In the genomic region with DNA sequence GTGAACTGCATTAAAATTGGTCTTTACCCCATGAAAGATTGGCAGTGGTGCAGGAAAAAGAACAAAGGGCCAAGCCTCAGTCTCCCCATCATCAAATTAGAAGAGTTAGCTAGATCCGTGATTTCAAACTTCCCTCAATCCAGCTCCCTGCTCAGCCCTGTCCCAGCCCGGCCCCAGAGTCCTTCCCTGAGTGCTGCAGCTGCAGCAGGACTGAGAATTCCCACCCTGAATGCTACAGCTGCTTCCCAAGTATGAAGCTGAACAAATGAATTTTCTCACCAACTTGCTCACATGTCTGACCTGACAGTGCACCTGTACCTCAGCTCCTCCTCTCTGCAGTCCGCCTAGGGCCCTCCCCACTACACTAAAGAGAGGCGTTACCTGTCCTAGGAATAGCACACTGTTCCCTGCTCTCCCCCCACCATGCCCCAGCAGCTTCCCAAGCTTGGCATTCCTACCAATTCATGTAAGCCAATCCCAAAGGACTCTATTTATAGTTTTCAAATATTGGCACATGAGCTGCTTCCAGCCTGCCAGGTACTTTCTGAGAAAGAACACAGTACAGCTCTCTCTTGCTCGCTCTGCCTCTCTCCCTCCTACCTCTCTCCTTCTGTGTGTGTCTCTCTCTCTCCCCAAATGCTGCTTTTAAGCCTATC, we compare ENCODE assay signal across 16 cellular contexts.
DNase-seq lines count a peak whose midpoint lies in the region; ATAC-seq and TF ChIP-seq lines count a peak whose summit lies in the region.
"Had no signal": no experiment of that assay in that cellular context is flagged by ENCODE, and none has a peak within 500 bp of the region (broad histone marks: within the 10 kb centered on the region; RNA-seq: fewer than 3 reads in every experiment).

No MANE protein-coding gene starts in this region.

- peak; percentile 60 to 79 for ATAC-seq in left cardiac atrium
- peak; percentile 6 for ATAC-seq in sciatic nerve
- no peak for ATAC-seq in HG02678 (IDR thresholded peaks at IDR 0.05; ENCODE audit: unreplicated experiment)
- ATAC-seq: stimulated activated naive B cell treated with anti-CD40 and anti-IgM and Interleukin-4, amounts not matched to agents 10 μg/mL and 1 μg/mL and 100 μg/mL, for 72 hours had no signal

- no peaks in the 10 kb centered on the region for H3K9me3 ChIP-seq in WERI-Rb-1 (ENCODE audit: severe bottlenecking)
- H3K9me3 ChIP-seq: HAP-1, vagina had no signal

- no peak for TF ChIP-seq CTCF in C4-2B (conservative IDR thresholded peaks at IDR 0.05)
- no peak for TF ChIP-seq CTCF in WERI-Rb-1 (IDR thresholded peaks at IDR 0.05; ENCODE audit: low read depth, low read length)

- intact Hi-C loops in left cardiac atrium (cut with DNase I): loop anchor here (5.0 kb wide), 2 partner anchors 66 to 1264 kb away; no protein-coding TSS in a partner anchor
- intact Hi-C loops in sciatic nerve (cut with DNase I): loop anchor here (5.0 kb wide), 1 partner anchor 1259 kb away; the partner anchor contains the start of gene IGFBP3

- H3K36me3 ChIP-seq in WERI-Rb-1: no peaks in the 10 kb centered on the region
- H3K36me3 ChIP-seq: HAP-1, vagina had no signal

- H3K27me3 ChIP-seq in WERI-Rb-1 (ENCODE audit: insufficient read depth, low read depth, severe bottlenecking): no peaks in the 10 kb centered on the region
- H3K27me3 ChIP-seq: vagina had no signal

- peak overlapping the region; percentile 9; the same call in 1 of the 2 replicates for H3K27ac ChIP-seq in C4-2B
- H3K27ac ChIP-seq in WERI-Rb-1: no peak overlapping the region
- H3K27ac ChIP-seq: vagina had no signal

- DNase-seq in NCI-H2171 treated with DMSO at 0.1 percent for 48 hours (lab: John Stamatoyannopoulos, UW): peak; percentile 72
- DNase-seq in left cardiac atrium: no peak
- DNase-seq in sciatic nerve (ENCODE audit: low spot score): no peak
- no peak for DNase-seq in WERI-Rb-1
- no peak for DNase-seq in NCI-H2081 treated with DMSO at 0.1 percent for 48 hours (lab: John Stamatoyannopoulos, UW)
- no peak for DNase-seq in NCI-H526 treated with DMSO at 0.1 percent for 48 hours (lab: John Stamatoyannopoulos, UW)
- DNase-seq: activated CD4-positive, alpha-beta T cell treated with anti-CD3 and anti-CD28 coated beads for 48 hours; activated T-cell treated with anti-CD3 and anti-CD28 coated beads for 4 hours; Calu3; foreskin melanocyte; small intestine; stimulated activated naive B cell treated with anti-CD40 and anti-IgM and Interleukin-4, amounts not matched to agents 10 μg/mL and 1 μg/mL and 100 μg/mL, for 72 hours had no signal

- H3K4me3 ChIP-seq in WERI-Rb-1 (ENCODE audit: low read depth, low read length): no peak overlapping the region
- H3K4me3 ChIP-seq: HAP-1, vagina had no signal
